In the genomic region with DNA sequence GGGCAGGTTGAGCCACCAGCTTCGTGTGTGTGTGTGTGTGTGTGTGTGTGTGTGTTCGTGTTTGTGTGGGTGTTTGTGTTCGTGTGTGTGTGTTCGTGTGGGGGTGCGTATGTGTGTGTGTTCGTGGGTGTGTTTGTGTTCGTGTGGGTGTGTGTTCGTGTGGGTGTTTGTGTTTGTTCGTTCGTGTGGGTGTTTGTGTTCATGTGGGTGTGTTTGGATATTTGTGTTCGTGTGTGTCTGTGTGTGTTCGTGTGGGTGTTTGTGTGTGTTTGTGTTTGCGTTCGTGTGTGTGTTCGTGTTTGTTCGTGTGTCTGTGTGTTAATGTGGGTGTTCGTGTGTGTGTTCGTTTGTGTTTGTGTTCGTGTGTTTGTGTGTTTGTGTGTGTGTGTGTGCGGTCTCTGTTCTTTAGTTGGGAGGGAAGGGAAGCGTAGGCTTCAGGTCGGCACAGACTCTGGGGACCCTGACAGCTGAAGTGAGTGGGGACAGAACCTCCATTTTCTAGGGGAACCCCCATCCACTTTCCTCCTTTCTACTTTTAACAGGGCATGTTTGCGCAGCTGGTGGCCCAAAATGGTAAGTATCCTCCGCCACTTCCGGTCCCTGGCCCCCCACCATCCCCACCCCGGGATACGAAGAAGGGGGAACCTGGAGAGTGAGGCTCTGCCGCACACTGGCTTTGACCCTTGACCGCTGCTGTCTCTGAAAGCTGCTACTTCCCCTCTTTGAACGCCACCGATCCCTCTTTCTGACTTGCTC, we compare ENCODE assay signal across 1 cellular context.
TF ChIP-seq lines count a peak whose summit lies in the region.

No MANE protein-coding gene starts in this region.

TF ChIP-seq in K562, 482 proteins besides CTCF, POLR2A, EP300 and RAD21 (continues in another document):
- TF ChIP-seq ZNF699 (CRISPR knock-in tag; IDR thresholded peaks at IDR 0.05; ENCODE audit: insufficient replicate concordance), result no peak
- TF ChIP-seq ARID1B (IDR thresholded peaks at IDR 0.05), result peak; percentile 73
- TF ChIP-seq NR4A1 (CRISPR knock-in tag; IDR thresholded peaks at IDR 0.05), result no peak
- no peak for TF ChIP-seq NR4A1 (tag; IDR thresholded peaks at IDR 0.05)
- TF ChIP-seq ZNF197 (CRISPR knock-in tag; IDR thresholded peaks at IDR 0.05; ENCODE audit: low read depth), result no peak
- TF ChIP-seq ZNF764 (CRISPR knock-in tag; IDR thresholded peaks at IDR 0.05; ENCODE audit: low read depth), result no peak
- no peak for TF ChIP-seq PHB (CRISPR knock-in tag; IDR thresholded peaks at IDR 0.05)
- TF ChIP-seq OTX1 (CRISPR knock-in tag; IDR thresholded peaks at IDR 0.05), result peak; percentile 92; the same call in 1 of the 2 replicates
- TF ChIP-seq ZNF133 (CRISPR knock-in tag; IDR thresholded peaks at IDR 0.05), result no peak
- no peak for TF ChIP-seq CAMTA2 (CRISPR knock-in tag; conservative IDR thresholded peaks at IDR 0.05)
- TF ChIP-seq PURB (CRISPR knock-in tag; IDR thresholded peaks at IDR 0.05; ENCODE audit: low read depth), result no peak
- no peak for TF ChIP-seq SMAD4 (CRISPR knock-in tag; conservative IDR thresholded peaks at IDR 0.05)
- TF ChIP-seq ZC3H4 (CRISPR knock-in tag; IDR thresholded peaks at IDR 0.05; ENCODE audit: borderline replicate concordance), result 0 out of 2 replicates have a peak, but pooled peaks have one; percentile 25
- TF ChIP-seq RBM25 (IDR thresholded peaks at IDR 0.05; ENCODE audit: low read depth, low read length, severe bottlenecking), result no peak
- TF ChIP-seq TCFL5 (CRISPR knock-in tag; conservative IDR thresholded peaks at IDR 0.05), result no peak
- TF ChIP-seq MCM5 (IDR thresholded peaks at IDR 0.05; ENCODE audit: low read depth), result 0 out of 2 replicates have a peak, but pooled peaks have one; percentile 90
- TF ChIP-seq, protein P1, sequence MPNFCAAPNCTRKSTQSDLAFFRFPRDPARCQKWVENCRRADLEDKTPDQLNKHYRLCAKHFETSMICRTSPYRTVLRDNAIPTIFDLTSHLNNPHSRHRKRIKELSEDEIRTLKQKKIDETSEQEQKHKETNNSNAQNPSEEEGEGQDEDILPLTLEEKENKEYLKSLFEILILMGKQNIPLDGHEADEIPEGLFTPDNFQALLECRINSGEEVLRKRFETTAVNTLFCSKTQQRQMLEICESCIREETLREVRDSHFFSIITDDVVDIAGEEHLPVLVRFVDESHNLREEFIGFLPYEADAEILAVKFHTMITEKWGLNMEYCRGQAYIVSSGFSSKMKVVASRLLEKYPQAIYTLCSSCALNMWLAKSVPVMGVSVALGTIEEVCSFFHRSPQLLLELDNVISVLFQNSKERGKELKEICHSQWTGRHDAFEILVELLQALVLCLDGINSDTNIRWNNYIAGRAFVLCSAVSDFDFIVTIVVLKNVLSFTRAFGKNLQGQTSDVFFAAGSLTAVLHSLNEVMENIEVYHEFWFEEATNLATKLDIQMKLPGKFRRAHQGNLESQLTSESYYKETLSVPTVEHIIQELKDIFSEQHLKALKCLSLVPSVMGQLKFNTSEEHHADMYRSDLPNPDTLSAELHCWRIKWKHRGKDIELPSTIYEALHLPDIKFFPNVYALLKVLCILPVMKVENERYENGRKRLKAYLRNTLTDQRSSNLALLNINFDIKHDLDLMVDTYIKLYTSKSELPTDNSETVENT (CRISPR knock-in tag; IDR thresholded peaks at IDR 0.05), result no peak
- TF ChIP-seq HMGN3 (IDR thresholded peaks at IDR 0.05; ENCODE audit: borderline replicate concordance, extremely low read depth, insufficient read length, low read depth, low read length), result no peak
- TF ChIP-seq SRF (CRISPR knock-in tag; IDR thresholded peaks at IDR 0.05), result peak in 1 of 2 experiments; percentile 92; a peak in 2 of 4 replicates
- TF ChIP-seq, protein P2, sequence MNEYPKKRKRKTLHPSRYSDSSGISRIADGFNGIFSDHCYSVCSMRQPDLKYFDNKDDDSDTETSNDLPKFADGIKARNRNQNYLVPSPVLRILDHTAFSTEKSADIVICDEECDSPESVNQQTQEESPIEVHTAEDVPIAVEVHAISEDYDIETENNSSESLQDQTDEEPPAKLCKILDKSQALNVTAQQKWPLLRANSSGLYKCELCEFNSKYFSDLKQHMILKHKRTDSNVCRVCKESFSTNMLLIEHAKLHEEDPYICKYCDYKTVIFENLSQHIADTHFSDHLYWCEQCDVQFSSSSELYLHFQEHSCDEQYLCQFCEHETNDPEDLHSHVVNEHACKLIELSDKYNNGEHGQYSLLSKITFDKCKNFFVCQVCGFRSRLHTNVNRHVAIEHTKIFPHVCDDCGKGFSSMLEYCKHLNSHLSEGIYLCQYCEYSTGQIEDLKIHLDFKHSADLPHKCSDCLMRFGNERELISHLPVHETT (CRISPR knock-in tag; conservative IDR thresholded peaks at IDR 0.05 in 1 of 2, IDR thresholded peaks at IDR 0.05 in 1 of 2), result no peak
- peak; percentile 85 to 91; a peak in 3 of 4 replicates for TF ChIP-seq MCM7 (IDR thresholded peaks at IDR 0.05)
- TF ChIP-seq ZFX (CRISPR knock-in tag; IDR thresholded peaks at IDR 0.05), result no peak
- TF ChIP-seq, protein P3, sequence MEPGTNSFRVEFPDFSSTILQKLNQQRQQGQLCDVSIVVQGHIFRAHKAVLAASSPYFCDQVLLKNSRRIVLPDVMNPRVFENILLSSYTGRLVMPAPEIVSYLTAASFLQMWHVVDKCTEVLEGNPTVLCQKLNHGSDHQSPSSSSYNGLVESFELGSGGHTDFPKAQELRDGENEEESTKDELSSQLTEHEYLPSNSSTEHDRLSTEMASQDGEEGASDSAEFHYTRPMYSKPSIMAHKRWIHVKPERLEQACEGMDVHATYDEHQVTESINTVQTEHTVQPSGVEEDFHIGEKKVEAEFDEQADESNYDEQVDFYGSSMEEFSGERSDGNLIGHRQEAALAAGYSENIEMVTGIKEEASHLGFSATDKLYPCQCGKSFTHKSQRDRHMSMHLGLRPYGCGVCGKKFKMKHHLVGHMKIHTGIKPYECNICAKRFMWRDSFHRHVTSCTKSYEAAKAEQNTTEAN (CRISPR knock-in tag; IDR thresholded peaks at IDR 0.05), result no peak
- no peak for TF ChIP-seq CBFB (CRISPR knock-in tag; IDR thresholded peaks at IDR 0.05)
- TF ChIP-seq, protein P4, sequence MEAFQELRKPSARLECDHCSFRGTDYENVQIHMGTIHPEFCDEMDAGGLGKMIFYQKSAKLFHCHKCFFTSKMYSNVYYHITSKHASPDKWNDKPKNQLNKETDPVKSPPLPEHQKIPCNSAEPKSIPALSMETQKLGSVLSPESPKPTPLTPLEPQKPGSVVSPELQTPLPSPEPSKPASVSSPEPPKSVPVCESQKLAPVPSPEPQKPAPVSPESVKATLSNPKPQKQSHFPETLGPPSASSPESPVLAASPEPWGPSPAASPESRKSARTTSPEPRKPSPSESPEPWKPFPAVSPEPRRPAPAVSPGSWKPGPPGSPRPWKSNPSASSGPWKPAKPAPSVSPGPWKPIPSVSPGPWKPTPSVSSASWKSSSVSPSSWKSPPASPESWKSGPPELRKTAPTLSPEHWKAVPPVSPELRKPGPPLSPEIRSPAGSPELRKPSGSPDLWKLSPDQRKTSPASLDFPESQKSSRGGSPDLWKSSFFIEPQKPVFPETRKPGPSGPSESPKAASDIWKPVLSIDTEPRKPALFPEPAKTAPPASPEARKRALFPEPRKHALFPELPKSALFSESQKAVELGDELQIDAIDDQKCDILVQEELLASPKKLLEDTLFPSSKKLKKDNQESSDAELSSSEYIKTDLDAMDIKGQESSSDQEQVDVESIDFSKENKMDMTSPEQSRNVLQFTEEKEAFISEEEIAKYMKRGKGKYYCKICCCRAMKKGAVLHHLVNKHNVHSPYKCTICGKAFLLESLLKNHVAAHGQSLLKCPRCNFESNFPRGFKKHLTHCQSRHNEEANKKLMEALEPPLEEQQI (IDR thresholded peaks at IDR 0.05), result no peak
- TF ChIP-seq ATF1 (CRISPR knock-in tag; IDR thresholded peaks at IDR 0.05), result no peak
- no peak for TF ChIP-seq ATF1 (tag; IDR thresholded peaks at IDR 0.05)
- no peak for TF ChIP-seq SMC3 (conservative IDR thresholded peaks at IDR 0.05; ENCODE audit: insufficient read depth, low read depth, low read length)
- TF ChIP-seq CBX5 (IDR thresholded peaks at IDR 0.05; ENCODE audit: borderline replicate concordance, low read depth), result no peak
- TF ChIP-seq ZNF124 (CRISPR knock-in tag; IDR thresholded peaks at IDR 0.05), result no peak
- TF ChIP-seq PHF21A (IDR thresholded peaks at IDR 0.05; ENCODE audit: borderline replicate concordance, low read depth), result 0 out of 2 replicates have a peak, but pooled peaks have one; percentile 48
- no peak for TF ChIP-seq BRD4 (IDR thresholded peaks at IDR 0.05)
- TF ChIP-seq, protein P5, sequence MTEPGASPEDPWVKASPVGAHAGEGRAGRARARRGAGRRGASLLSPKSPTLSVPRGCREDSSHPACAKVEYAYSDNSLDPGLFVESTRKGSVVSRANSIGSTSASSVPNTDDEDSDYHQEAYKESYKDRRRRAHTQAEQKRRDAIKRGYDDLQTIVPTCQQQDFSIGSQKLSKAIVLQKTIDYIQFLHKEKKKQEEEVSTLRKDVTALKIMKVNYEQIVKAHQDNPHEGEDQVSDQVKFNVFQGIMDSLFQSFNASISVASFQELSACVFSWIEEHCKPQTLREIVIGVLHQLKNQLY (CRISPR knock-in tag; conservative IDR thresholded peaks at IDR 0.05), result no peak
- no peak; a peak in 1 of 4 replicates for TF ChIP-seq NRF1 (conservative IDR thresholded peaks at IDR 0.05 in 1 of 2, IDR thresholded peaks at IDR 0.05 in 1 of 2)
- no peak for TF ChIP-seq SIRT6 (IDR thresholded peaks at IDR 0.05; ENCODE audit: low read depth, low read length)
- TF ChIP-seq FIP1L1 (IDR thresholded peaks at IDR 0.05; ENCODE audit: low read depth, low read length, poor library complexity, severe bottlenecking), result no peak
- TF ChIP-seq DDX20 (tag; IDR thresholded peaks at IDR 0.05; ENCODE audit: low read depth), result no peak
- no peak for TF ChIP-seq ZNF311 (CRISPR knock-in tag; IDR thresholded peaks at IDR 0.05)
- no peak for TF ChIP-seq ZNF668 (CRISPR knock-in tag; IDR thresholded peaks at IDR 0.05)
- no peak for TF ChIP-seq NR2F6 (CRISPR knock-in tag; IDR thresholded peaks at IDR 0.05)
- no peak for TF ChIP-seq ZNF174 (CRISPR knock-in tag; IDR thresholded peaks at IDR 0.05)
- TF ChIP-seq EHMT2 (IDR thresholded peaks at IDR 0.05), result peak; percentile 82
- TF ChIP-seq NR1H2 (CRISPR knock-in tag; IDR thresholded peaks at IDR 0.05), result no peak
- no peak for TF ChIP-seq ZNF778 (CRISPR knock-in tag; IDR thresholded peaks at IDR 0.05)
- TF ChIP-seq, protein P6, sequence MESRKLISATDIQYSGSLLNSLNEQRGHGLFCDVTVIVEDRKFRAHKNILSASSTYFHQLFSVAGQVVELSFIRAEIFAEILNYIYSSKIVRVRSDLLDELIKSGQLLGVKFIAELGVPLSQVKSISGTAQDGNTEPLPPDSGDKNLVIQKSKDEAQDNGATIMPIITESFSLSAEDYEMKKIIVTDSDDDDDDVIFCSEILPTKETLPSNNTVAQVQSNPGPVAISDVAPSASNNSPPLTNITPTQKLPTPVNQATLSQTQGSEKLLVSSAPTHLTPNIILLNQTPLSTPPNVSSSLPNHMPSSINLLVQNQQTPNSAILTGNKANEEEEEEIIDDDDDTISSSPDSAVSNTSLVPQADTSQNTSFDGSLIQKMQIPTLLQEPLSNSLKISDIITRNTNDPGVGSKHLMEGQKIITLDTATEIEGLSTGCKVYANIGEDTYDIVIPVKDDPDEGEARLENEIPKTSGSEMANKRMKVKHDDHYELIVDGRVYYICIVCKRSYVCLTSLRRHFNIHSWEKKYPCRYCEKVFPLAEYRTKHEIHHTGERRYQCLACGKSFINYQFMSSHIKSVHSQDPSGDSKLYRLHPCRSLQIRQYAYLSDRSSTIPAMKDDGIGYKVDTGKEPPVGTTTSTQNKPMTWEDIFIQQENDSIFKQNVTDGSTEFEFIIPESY (CRISPR knock-in tag; IDR thresholded peaks at IDR 0.05), result no peak
- peak; percentile 72 for TF ChIP-seq SPI1 (IDR thresholded peaks at IDR 0.05; ENCODE audit: borderline replicate concordance, low read depth, low read length)
- TF ChIP-seq, protein P7, sequence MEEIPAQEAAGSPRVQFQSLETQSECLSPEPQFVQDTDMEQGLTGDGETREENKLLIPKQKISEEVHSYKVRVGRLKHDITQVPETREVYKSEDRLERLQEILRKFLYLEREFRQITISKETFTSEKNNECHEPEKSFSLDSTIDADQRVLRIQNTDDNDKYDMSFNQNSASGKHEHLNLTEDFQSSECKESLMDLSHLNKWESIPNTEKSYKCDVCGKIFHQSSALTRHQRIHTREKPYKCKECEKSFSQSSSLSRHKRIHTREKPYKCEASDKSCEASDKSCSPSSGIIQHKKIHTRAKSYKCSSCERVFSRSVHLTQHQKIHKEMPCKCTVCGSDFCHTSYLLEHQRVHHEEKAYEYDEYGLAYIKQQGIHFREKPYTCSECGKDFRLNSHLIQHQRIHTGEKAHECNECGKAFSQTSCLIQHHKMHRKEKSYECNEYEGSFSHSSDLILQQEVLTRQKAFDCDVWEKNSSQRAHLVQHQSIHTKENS (CRISPR knock-in tag; IDR thresholded peaks at IDR 0.05), result no peak
- TF ChIP-seq STAT5B (CRISPR knock-in tag; IDR thresholded peaks at IDR 0.05), result no peak
- TF ChIP-seq NCOA4 (IDR thresholded peaks at IDR 0.05; ENCODE audit: partially characterized antibody), result no peak
- TF ChIP-seq ARNT (IDR thresholded peaks at IDR 0.05), result no peak; a peak in 2 of 4 replicates
- TF ChIP-seq, protein P8, sequence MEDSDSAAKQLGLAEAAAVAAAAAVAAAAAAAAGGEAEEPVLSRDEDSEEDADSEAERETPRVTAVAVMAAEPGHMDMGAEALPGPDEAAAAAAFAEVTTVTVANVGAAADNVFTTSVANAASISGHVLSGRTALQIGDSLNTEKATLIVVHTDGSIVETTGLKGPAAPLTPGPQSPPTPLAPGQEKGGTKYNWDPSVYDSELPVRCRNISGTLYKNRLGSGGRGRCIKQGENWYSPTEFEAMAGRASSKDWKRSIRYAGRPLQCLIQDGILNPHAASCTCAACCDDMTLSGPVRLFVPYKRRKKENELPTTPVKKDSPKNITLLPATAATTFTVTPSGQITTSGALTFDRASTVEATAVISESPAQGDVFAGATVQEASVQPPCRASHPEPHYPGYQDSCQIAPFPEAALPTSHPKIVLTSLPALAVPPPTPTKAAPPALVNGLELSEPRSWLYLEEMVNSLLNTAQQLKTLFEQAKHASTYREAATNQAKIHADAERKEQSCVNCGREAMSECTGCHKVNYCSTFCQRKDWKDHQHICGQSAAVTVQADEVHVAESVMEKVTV (CRISPR knock-in tag; IDR thresholded peaks at IDR 0.05), result no peak
- TF ChIP-seq FOS (IDR thresholded peaks at IDR 0.05; ENCODE audit: extremely low read depth, insufficient read length), result no peak
- TF ChIP-seq, protein P9, sequence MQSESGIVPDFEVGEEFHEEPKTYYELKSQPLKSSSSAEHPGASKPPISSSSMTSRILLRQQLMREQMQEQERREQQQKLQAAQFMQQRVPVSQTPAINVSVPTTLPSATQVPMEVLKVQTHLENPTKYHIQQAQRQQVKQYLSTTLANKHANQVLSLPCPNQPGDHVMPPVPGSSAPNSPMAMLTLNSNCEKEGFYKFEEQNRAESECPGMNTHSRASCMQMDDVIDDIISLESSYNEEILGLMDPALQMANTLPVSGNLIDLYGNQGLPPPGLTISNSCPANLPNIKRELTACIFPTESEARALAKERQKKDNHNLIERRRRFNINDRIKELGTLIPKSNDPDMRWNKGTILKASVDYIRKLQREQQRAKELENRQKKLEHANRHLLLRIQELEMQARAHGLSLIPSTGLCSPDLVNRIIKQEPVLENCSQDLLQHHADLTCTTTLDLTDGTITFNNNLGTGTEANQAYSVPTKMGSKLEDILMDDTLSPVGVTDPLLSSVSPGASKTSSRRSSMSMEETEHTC (IDR thresholded peaks at IDR 0.05), result no peak
- TF ChIP-seq MECOM (CRISPR knock-in tag; IDR thresholded peaks at IDR 0.05), result no peak
- TF ChIP-seq, protein P10, sequence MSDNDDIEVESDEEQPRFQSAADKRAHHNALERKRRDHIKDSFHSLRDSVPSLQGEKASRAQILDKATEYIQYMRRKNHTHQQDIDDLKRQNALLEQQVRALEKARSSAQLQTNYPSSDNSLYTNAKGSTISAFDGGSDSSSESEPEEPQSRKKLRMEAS (CRISPR knock-in tag; IDR thresholded peaks at IDR 0.05), result peak; percentile 47
- TF ChIP-seq SRSF9 (IDR thresholded peaks at IDR 0.05; ENCODE audit: borderline replicate concordance, low read depth, low read length), result no peak
